ENCODE assay signal across 8 cellular contexts in genomic region chr19:49591731-49592485, GRCh38. TPM values are rescaled to one million over a fixed set of nuclear protein-coding genes. Genes with fewer than 3 reads are reported as not detected.
DNase-seq lines count a peak whose midpoint lies in the region; ATAC-seq and TF ChIP-seq lines count a peak whose summit lies in the region.

No MANE protein-coding gene starts in this region.

- peak overlapping the region; percentile 82 to 98 (median 92) for H3K27ac ChIP-seq in heart right ventricle

- 1% methylated on average over 51 of the region's 51 CpGs for WGBS in heart right ventricle, 2 donors

- no peaks in the 10 kb centered on the region for H3K9me3 ChIP-seq in heart right ventricle

- peaks cover 20 to 26% of the 10 kb centered on the region in 2 donors for H3K36me3 Mint-ChIP-seq in activated naive CD4-positive, alpha-beta T cell treated with anti-CD3 and anti-CD28 coated beads, Interleukin-2, amount 50 U/mL, for 72 hours

- peaks cover 2 to 35% (median 22%) of the 10 kb centered on the region in 9 donors for H3K36me3 ChIP-seq in heart right ventricle

- ATAC-seq in activated naive CD4-positive, alpha-beta T cell treated with anti-CD3 and anti-CD28 coated beads, Interleukin-2, amount 50 U/mL, for 72 hours: no peak
- ATAC-seq in heart right ventricle (peak in 3 of 8 donors; percentile 0 to 2 (median 2)), HG02885 (IDR thresholded peaks at IDR 0.05; ENCODE audit: poor library complexity, unreplicated experiment) (no peak), HG02571 (IDR thresholded peaks at IDR 0.05; ENCODE audit: unreplicated experiment) (no peak)

- intact Hi-C loops in heart right ventricle (cut with DNase I): loop anchor here in 8 of 10 donors (2.0 to 10.0 kb wide), 7 partner anchors 45 to 85 kb away; partner anchors contain the start of genes PRMT1 (in 3 of the 8), BCL2L12 (in 2 of the 8), IRF3 (in 2 of the 8) and RRAS (in 2 of the 8)
- intact Hi-C loops in posterior cingulate gyrus (cut with DNase I): loop anchor here (2.0 to 5.0 kb wide), 2 partner anchors 49 to 85 kb away; partner anchors contain the start of genes PRMT1 and RRAS

- DNase-seq in AG09309 (ENCODE audit: low read depth) (no peak), GM20000 (ENCODE audit: low spot score) (peak; percentile 36), heart right ventricle (peak; percentile 42 to 46), posterior cingulate gyrus (peak in 8 of 10 donors; percentile 28 to 86 (median 34))
- peak in 1 of 2 donors; percentile 54 for DNase-seq in activated naive CD4-positive, alpha-beta T cell treated with anti-CD3 and anti-CD28 coated beads, Interleukin-2, amount 50 U/mL, for 72 hours (ENCODE audit: low spot score in 2 of 2)

- peak overlapping the region; percentile 77 to 94 for H3K27ac Mint-ChIP-seq in activated naive CD4-positive, alpha-beta T cell treated with anti-CD3 and anti-CD28 coated beads, Interleukin-2, amount 50 U/mL, for 72 hours

- no peaks in the 10 kb centered on the region for H3K27me3 ChIP-seq in heart right ventricle

- peaks cover 6 to 37% (median 22%) of the 10 kb centered on the region in 9 donors for H3K4me1 ChIP-seq in heart right ventricle

- H3K9me3 Mint-ChIP-seq in activated naive CD4-positive, alpha-beta T cell treated with anti-CD3 and anti-CD28 coated beads, Interleukin-2, amount 50 U/mL, for 72 hours: no peaks in the 10 kb centered on the region

- TF ChIP-seq CTCF in AG09309 (IDR thresholded peaks at IDR 0.05; ENCODE audit: control insufficient read depth, insufficient read depth, low read depth, low read length, missing control alignments) (no peak), GM20000 (IDR thresholded peaks at IDR 0.05; ENCODE audit: extremely low read depth, missing control alignments) (no peak), heart right ventricle (IDR thresholded peaks at IDR 0.05) (no peak)

- H3K4me3 ChIP-seq in AG09309 (ENCODE audit: control insufficient read depth, low read depth, low read length): peak overlapping the region; percentile 49
- peak overlapping the region; percentile 65 to 89 (median 81) for H3K4me3 ChIP-seq in heart right ventricle

TF ChIP-seq in PFSK-1, 5 proteins besides CTCF, POLR2A, EP300 and RAD21:
- TF ChIP-seq POLR2AphosphoS5 (IDR thresholded peaks at IDR 0.05; ENCODE audit: low read depth, low read length): peak; percentile 42; the same call in 1 of the 2 replicates
- no peak for TF ChIP-seq FOXP2 (optimal IDR thresholded peaks at IDR 0.05; ENCODE audit: borderline replicate concordance, extremely low read depth, extremely low read length, insufficient read depth)
- TF ChIP-seq TAF1 (IDR thresholded peaks at IDR 0.05; ENCODE audit: borderline replicate concordance, insufficient read depth, low read length): peak; percentile 20; the same call in 1 of the 2 replicates
- TF ChIP-seq REST (IDR thresholded peaks at IDR 0.05; ENCODE audit: insufficient read depth in 1 of 2, low read depth in 2 of 2, low read length in 2 of 2): no peak
- peak; percentile 56; the same call in 1 of the 2 replicates for TF ChIP-seq SIN3A (IDR thresholded peaks at IDR 0.05; ENCODE audit: borderline replicate concordance, insufficient read depth, low read length)
TF ChIP-seq in PFSK-1: peak in this region for 3.

RNA-seq across cellular contexts. Expression of gene PRR12, which starts 0.9 kb away (rescaled TPM):
- polyA plus RNA-seq in PFSK-1 (2012; ENCODE audit: insufficient read length, low read depth): 26.1 TPM
- total RNA-seq in activated naive CD4-positive, alpha-beta T cell treated with anti-CD3 and anti-CD28 coated beads, Interleukin-2, amount 50 U/mL, for 72 hours: 10 to 100 TPM; 28.9 to 32.9 TPM
- total RNA-seq in heart right ventricle: 10 to 100 TPM; 11.2 to 19.2 (median 16.7) TPM
- polyA plus RNA-seq in heart right ventricle: 10 to 100 TPM in 1 of 2 donors, 1 to 10 TPM in 1; 5.2 to 11.1 TPM

RNA-seq across cellular contexts. Expression of gene PRRG2, which starts 10.8 kb away (rescaled TPM):
- polyA plus RNA-seq in PFSK-1 (2012; ENCODE audit: insufficient read length, low read depth): 0.26 TPM
- 10 to 100 TPM in 1 of 2 donors, 1 to 10 TPM in 1; 2.3 to 10.8 TPM for total RNA-seq in activated naive CD4-positive, alpha-beta T cell treated with anti-CD3 and anti-CD28 coated beads, Interleukin-2, amount 50 U/mL, for 72 hours
- 1 to 10 TPM in 1 of 10 donors, under 1 TPM in 9; 0.34 to 1.0 (median 0.57) TPM for total RNA-seq in heart right ventricle
- 1 to 10 TPM; 1.1 to 2.4 TPM for polyA plus RNA-seq in heart right ventricle

RNA-seq across cellular contexts. Expression of gene NOSIP, which starts 11.6 kb away (rescaled TPM):
- 161 TPM for polyA plus RNA-seq in PFSK-1 (2012; ENCODE audit: insufficient read length, low read depth)
- total RNA-seq in activated naive CD4-positive, alpha-beta T cell treated with anti-CD3 and anti-CD28 coated beads, Interleukin-2, amount 50 U/mL, for 72 hours: 10 to 100 TPM; 90.7 to 96.1 TPM
- total RNA-seq in heart right ventricle: 10 to 100 TPM; 38.0 to 53.9 (median 45.1) TPM
- 100 to 1,000 TPM in 1 of 2 donors, 10 to 100 TPM in 1; 82.6 to 120 TPM for polyA plus RNA-seq in heart right ventricle

RNA-seq across cellular contexts. Expression of gene RRAS, which starts 48.0 kb away (rescaled TPM):
- polyA plus RNA-seq in PFSK-1 (2012; ENCODE audit: insufficient read length, low read depth): 67.9 TPM
- 10 to 100 TPM in 1 of 2 donors, 1 to 10 TPM in 1; 6.0 to 12.9 TPM for total RNA-seq in activated naive CD4-positive, alpha-beta T cell treated with anti-CD3 and anti-CD28 coated beads, Interleukin-2, amount 50 U/mL, for 72 hours
- total RNA-seq in heart right ventricle: 100 to 1,000 TPM in 7 of 10 donors, 10 to 100 TPM in 3; 90.4 to 141 (median 113) TPM
- 100 to 1,000 TPM; 208 to 215 TPM for polyA plus RNA-seq in heart right ventricle

RNA-seq across cellular contexts. Expression of gene SCAF1, which starts 50.1 kb away (rescaled TPM):
- polyA plus RNA-seq in PFSK-1 (2012; ENCODE audit: insufficient read length, low read depth): 79.8 TPM
- total RNA-seq in activated naive CD4-positive, alpha-beta T cell treated with anti-CD3 and anti-CD28 coated beads, Interleukin-2, amount 50 U/mL, for 72 hours: 10 to 100 TPM; 49.8 to 57.4 TPM
- total RNA-seq in heart right ventricle: 10 to 100 TPM; 41.6 to 60.5 (median 45.2) TPM
- polyA plus RNA-seq in heart right ventricle: 10 to 100 TPM; 20.2 to 25.8 TPM
